1 cellular context compared by ENCODE assay signal in the genomic region with DNA sequence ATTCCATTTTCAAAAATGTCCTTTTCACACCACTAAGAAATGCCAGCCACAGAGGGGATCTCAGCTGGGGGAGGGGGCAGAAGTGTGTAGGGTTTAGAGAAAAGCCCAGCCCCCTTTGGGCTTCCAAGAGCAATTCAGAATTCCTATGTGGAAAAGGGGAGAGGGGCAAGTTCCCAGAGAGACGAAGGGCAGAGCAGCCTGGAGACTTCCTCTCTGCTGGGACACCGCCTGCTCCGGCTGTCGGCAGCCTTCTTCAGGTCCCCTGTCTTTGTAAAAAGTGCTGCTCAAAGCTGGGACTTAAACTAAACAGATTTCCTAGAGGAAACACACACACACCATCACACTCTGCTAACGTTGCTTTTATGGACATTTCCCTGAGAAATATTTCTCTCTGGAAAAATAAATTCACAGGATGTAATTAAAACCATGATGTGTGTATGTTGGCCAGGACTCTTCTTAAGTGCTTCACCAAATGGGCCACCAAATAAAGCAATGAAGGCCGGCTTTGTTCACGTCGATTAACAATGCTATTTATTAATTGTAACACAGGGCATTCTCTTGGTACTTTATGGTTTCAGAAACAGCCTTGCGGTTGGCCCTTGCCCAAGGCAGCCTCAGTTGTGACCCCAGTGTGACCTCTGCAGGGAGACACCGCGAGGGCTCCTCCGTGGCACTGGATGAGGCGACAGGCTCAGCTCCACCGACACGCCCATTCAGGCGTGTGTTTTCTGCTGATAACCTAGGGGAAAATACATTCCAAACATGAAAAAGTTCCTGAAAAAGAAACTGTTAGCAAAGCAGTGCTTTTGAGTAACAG.
TF ChIP-seq lines count a peak whose summit lies in the region.

No MANE protein-coding gene starts in this region.

TF ChIP-seq in K562, 482 proteins besides CTCF, POLR2A, EP300 and RAD21 (continued from another document and continues in another):
- TF ChIP-seq HDAC3 (IDR thresholded peaks at IDR 0.05; ENCODE audit: borderline replicate concordance, partially characterized antibody) (no peak), ZBTB8A (IDR thresholded peaks at IDR 0.05; ENCODE audit: partially characterized antibody) (no peak), ZNF3 (CRISPR knock-in tag; IDR thresholded peaks at IDR 0.05) (no peak), SMAD1 (IDR thresholded peaks at IDR 0.05; ENCODE audit: low read depth, low read length, partially characterized antibody) (no peak), ZNF561 (CRISPR knock-in tag; conservative IDR thresholded peaks at IDR 0.05) (no peak), ZNF76 (CRISPR knock-in tag; IDR thresholded peaks at IDR 0.05; ENCODE audit: borderline replicate concordance) (no peak), ZKSCAN1 (IDR thresholded peaks at IDR 0.05; ENCODE audit: low read depth, low read length) (peak; percentile 95), MYC (IDR thresholded peaks at IDR 0.05; ENCODE audit: low read depth, low read length) (peak; percentile 59), MYC (CRISPR knock-in tag; IDR thresholded peaks at IDR 0.05; ENCODE audit: borderline replicate concordance, low read depth) (no peak), KHSRP (IDR thresholded peaks at IDR 0.05) (no peak), ZNF668 (CRISPR knock-in tag; IDR thresholded peaks at IDR 0.05) (no peak), MCM5 (IDR thresholded peaks at IDR 0.05; ENCODE audit: low read depth) (no peak), NONO (IDR thresholded peaks at IDR 0.05; ENCODE audit: low read depth in 2 of 2, low read length in 1 of 2) (no peak), SAP30 (IDR thresholded peaks at IDR 0.05; ENCODE audit: borderline replicate concordance, insufficient read depth, low read depth, low read length, poor library complexity, severe bottlenecking) (no peak), EZH2 (IDR thresholded peaks at IDR 0.05; ENCODE audit: borderline replicate concordance, low read depth, low read length) (no peak), SRSF9 (IDR thresholded peaks at IDR 0.05; ENCODE audit: borderline replicate concordance, low read depth, low read length) (no peak), ZNF717 (CRISPR knock-in tag; IDR thresholded peaks at IDR 0.05) (no peak)
- TF ChIP-seq, protein P1, sequence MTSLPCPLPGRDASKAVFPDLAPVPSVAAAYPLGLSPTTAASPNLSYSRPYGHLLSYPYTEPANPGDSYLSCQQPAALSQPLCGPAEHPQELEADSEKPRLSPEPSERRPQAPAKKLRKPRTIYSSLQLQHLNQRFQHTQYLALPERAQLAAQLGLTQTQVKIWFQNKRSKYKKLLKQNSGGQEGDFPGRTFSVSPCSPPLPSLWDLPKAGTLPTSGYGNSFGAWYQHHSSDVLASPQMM (CRISPR knock-in tag; IDR thresholded peaks at IDR 0.05): no peak
- TF ChIP-seq, protein P2, sequence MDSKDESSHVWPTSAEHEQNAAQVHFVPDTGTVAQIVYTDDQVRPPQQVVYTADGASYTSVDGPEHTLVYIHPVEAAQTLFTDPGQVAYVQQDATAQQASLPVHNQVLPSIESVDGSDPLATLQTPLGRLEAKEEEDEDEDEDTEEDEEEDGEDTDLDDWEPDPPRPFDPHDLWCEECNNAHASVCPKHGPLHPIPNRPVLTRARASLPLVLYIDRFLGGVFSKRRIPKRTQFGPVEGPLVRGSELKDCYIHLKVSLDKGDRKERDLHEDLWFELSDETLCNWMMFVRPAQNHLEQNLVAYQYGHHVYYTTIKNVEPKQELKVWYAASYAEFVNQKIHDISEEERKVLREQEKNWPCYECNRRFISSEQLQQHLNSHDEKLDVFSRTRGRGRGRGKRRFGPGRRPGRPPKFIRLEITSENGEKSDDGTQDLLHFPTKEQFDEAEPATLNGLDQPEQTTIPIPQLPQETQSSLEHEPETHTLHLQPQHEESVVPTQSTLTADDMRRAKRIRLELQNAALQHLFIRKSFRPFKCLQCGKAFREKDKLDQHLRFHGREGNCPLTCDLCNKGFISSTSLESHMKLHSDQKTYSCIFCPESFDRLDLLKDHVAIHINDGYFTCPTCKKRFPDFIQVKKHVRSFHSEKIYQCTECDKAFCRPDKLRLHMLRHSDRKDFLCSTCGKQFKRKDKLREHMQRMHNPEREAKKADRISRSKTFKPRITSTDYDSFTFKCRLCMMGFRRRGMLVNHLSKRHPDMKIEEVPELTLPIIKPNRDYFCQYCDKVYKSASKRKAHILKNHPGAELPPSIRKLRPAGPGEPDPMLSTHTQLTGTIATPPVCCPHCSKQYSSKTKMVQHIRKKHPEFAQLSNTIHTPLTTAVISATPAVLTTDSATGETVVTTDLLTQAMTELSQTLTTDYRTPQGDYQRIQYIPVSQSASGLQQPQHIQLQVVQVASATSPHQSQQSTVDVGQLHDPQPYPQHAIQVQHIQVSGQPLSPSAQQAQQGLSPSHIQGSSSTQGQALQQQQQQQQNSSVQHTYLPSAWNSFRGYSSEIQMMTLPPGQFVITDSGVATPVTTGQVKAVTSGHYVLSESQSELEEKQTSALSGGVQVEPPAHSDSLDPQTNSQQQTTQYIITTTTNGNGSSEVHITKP (IDR thresholded peaks at IDR 0.05; ENCODE audit: partially characterized antibody): no peak
- TF ChIP-seq, protein P3, sequence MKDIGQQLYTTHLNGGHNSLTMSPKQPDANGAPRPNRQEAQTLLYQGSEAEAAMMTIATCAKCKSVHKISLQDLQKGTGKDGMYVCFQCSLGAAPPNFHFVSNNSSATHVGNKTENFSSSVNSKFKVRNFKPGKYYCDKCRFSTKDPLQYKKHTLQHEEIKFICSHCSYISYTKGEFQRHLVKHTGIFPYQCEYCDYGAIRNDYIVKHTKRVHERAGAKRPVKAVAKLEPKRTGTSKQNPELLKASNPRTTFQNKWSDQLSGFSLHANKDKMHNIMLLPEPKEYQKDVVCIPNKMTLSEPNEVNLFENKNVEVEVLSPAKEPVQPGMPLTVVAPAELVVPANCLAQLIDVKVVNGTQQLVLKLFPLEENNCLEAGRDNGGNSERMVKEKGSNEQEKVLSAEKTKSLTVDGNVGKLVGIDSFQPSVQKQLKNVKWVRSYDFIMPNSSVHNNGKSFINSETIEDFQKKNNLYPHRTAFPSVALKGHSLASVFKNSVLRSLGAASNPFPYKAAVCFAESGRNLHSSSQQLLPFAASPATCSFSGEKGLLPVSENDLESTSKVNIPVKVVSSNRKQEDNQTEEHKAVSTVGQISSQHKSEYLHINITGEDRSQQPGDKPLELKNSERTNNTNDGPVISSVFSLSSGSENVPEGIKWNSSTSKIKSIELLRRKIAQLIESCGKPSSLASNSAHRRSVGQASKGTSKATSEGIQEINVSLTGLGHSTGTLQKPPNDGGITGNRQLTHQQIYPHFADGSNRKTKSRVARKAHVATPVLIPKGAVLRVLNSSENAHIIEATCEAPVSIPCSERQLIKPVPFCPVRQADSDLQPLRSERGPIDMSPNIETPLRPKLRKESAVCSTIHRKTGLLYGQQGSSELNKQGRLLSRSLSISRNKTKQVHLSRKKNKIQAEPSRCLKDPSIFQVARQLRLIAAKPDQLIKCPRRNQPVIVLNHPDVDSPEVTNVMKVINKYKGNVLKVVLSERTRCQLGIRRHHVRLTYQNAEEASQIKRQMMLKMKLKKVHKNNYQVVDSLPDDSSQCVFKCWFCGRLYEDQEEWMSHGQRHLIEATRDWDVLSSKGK (CRISPR knock-in tag; IDR thresholded peaks at IDR 0.05): no peak
- TF ChIP-seq, protein P4, sequence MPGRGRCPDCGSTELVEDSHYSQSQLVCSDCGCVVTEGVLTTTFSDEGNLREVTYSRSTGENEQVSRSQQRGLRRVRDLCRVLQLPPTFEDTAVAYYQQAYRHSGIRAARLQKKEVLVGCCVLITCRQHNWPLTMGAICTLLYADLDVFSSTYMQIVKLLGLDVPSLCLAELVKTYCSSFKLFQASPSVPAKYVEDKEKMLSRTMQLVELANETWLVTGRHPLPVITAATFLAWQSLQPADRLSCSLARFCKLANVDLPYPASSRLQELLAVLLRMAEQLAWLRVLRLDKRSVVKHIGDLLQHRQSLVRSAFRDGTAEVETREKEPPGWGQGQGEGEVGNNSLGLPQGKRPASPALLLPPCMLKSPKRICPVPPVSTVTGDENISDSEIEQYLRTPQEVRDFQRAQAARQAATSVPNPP (IDR thresholded peaks at IDR 0.05; ENCODE audit: borderline replicate concordance, insufficient read depth, insufficient read length): no peak
- TF ChIP-seq, protein P5, sequence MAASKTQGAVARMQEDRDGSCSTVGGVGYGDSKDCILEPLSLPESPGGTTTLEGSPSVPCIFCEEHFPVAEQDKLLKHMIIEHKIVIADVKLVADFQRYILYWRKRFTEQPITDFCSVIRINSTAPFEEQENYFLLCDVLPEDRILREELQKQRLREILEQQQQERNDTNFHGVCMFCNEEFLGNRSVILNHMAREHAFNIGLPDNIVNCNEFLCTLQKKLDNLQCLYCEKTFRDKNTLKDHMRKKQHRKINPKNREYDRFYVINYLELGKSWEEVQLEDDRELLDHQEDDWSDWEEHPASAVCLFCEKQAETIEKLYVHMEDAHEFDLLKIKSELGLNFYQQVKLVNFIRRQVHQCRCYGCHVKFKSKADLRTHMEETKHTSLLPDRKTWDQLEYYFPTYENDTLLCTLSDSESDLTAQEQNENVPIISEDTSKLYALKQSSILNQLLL (CRISPR knock-in tag; IDR thresholded peaks at IDR 0.05; ENCODE audit: borderline replicate concordance): no peak
- TF ChIP-seq, protein P6, sequence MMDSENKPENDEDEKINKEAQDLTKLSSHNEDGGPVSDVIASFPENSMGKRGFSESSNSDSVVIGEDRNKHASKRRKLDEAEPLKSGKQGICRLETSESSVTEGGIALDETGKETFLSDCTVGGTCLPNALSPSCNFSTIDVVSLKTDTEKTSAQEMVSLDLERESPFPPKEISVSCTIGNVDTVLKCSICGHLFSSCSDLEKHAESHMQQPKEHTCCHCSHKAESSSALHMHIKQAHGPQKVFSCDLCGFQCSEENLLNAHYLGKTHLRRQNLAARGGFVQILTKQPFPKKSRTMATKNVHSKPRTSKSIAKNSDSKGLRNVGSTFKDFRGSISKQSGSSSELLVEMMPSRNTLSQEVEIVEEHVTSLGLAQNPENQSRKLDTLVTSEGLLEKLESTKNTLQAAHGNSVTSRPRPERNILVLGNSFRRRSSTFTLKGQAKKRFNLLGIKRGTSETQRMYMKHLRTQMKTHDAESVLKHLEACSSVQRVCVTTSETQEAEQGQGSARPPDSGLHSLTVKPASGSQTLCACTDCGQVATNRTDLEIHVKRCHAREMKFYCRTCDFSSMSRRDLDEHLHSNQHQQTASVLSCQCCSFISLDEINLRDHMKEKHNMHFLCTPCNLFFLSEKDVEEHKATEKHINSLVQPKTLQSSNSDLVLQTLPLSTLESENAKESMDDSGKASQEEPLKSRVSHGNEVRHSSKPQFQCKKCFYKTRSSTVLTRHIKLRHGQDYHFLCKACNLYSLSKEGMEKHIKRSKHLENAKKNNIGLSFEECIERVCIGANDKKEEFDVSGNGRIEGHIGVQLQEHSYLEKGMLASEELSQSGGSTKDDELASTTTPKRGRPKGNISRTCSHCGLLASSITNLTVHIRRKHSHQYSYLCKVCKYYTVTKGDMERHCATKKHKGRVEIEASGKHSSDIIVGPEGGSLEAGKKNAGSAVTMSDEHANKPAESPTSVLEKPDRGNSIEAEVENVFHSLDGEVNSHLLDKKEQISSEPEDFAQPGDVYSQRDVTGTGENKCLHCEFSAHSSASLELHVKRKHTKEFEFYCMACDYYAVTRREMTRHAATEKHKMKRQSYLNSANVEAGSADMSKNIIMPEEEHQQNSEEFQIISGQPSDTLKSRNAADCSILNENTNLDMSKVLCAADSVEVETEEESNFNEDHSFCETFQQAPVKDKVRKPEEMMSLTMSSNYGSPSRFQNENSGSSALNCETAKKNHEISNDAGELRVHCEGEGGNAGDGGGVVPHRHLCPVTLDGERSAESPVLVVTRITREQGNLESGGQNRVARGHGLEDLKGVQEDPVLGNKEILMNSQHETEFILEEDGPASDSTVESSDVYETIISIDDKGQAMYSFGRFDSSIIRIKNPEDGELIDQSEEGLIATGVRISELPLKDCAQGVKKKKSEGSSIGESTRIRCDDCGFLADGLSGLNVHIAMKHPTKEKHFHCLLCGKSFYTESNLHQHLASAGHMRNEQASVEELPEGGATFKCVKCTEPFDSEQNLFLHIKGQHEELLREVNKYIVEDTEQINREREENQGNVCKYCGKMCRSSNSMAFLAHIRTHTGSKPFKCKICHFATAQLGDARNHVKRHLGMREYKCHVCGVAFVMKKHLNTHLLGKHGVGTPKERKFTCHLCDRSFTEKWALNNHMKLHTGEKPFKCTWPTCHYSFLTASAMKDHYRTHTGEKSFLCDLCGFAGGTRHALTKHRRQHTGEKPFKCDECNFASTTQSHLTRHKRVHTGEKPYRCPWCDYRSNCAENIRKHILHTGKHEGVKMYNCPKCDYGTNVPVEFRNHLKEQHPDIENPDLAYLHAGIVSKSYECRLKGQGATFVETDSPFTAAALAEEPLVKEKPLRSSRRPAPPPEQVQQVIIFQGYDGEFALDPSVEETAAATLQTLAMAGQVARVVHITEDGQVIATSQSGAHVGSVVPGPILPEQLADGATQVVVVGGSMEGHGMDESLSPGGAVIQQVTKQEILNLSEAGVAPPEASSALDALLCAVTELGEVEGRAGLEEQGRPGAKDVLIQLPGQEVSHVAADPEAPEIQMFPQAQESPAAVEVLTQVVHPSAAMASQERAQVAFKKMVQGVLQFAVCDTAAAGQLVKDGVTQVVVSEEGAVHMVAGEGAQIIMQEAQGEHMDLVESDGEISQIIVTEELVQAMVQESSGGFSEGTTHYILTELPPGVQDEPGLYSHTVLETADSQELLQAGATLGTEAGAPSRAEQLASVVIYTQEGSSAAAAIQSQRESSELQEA (IDR thresholded peaks at IDR 0.05; ENCODE audit: low read depth): no peak
